ENCODE assay signal across 1 cellular context in the genomic region with DNA sequence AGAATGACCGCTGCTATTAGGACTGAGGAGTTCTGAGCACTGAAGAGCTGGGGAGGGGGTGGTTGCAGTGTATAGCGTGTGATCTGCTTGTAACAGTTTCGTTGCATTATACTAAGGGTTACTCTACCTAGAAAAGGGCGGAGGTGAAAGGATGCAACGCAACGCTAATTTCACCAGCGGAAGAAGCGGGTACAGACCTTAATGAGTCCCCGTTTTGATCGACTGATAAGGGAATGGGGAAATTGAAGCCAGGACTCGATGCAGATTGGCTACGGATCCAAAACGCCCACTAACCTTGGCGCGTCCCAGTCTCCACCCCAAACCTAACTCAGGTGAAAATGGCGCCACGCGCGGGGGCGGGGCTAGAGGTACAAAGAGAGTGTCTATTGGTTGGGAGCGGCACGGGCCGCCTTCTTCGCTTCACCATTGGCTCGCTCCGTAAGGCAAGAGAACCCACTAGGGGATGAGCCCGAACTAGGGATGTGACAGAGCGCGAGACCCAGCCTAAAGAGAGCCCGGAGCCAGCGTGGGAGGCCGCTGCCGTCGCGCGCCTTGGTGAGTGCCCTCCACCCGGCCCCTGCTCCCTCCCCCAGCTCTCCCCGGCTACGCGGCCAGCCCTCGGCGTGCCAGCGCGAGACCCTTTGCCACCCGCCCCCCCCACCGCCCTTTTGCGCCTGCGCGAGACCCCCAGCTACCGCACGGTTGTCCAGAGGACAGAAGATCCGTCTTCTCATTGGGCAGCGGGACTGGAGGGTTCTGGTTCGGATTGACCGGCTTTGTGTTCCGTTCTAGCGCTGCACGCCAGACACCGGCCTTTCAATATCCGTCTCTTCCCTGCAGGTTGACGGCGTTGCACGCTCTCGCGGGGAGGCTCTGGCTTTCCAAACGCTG.
TF ChIP-seq lines count a peak whose summit lies in the region.

A gene (plus strand): TSS at position 456 of the 891 bp plus-strand sequence. CDS start 1,964 bp downstream, outside the sequence.

TF ChIP-seq in HEK293, 187 proteins besides CTCF, POLR2A, EP300 and RAD21 (continued from another document):
- TF ChIP-seq, protein P1, sequence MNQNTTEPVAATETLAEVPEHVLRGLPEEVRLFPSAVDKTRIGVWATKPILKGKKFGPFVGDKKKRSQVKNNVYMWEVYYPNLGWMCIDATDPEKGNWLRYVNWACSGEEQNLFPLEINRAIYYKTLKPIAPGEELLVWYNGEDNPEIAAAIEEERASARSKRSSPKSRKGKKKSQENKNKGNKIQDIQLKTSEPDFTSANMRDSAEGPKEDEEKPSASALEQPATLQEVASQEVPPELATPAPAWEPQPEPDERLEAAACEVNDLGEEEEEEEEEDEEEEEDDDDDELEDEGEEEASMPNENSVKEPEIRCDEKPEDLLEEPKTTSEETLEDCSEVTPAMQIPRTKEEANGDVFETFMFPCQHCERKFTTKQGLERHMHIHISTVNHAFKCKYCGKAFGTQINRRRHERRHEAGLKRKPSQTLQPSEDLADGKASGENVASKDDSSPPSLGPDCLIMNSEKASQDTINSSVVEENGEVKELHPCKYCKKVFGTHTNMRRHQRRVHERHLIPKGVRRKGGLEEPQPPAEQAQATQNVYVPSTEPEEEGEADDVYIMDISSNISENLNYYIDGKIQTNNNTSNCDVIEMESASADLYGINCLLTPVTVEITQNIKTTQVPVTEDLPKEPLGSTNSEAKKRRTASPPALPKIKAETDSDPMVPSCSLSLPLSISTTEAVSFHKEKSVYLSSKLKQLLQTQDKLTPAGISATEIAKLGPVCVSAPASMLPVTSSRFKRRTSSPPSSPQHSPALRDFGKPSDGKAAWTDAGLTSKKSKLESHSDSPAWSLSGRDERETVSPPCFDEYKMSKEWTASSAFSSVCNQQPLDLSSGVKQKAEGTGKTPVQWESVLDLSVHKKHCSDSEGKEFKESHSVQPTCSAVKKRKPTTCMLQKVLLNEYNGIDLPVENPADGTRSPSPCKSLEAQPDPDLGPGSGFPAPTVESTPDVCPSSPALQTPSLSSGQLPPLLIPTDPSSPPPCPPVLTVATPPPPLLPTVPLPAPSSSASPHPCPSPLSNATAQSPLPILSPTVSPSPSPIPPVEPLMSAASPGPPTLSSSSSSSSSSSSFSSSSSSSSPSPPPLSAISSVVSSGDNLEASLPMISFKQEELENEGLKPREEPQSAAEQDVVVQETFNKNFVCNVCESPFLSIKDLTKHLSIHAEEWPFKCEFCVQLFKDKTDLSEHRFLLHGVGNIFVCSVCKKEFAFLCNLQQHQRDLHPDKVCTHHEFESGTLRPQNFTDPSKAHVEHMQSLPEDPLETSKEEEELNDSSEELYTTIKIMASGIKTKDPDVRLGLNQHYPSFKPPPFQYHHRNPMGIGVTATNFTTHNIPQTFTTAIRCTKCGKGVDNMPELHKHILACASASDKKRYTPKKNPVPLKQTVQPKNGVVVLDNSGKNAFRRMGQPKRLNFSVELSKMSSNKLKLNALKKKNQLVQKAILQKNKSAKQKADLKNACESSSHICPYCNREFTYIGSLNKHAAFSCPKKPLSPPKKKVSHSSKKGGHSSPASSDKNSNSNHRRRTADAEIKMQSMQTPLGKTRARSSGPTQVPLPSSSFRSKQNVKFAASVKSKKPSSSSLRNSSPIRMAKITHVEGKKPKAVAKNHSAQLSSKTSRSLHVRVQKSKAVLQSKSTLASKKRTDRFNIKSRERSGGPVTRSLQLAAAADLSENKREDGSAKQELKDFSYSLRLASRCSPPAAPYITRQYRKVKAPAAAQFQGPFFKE (tag by site-specific recombination; IDR thresholded peaks at IDR 0.05; ENCODE audit: borderline replicate concordance): no peak
- TF ChIP-seq, protein P2, sequence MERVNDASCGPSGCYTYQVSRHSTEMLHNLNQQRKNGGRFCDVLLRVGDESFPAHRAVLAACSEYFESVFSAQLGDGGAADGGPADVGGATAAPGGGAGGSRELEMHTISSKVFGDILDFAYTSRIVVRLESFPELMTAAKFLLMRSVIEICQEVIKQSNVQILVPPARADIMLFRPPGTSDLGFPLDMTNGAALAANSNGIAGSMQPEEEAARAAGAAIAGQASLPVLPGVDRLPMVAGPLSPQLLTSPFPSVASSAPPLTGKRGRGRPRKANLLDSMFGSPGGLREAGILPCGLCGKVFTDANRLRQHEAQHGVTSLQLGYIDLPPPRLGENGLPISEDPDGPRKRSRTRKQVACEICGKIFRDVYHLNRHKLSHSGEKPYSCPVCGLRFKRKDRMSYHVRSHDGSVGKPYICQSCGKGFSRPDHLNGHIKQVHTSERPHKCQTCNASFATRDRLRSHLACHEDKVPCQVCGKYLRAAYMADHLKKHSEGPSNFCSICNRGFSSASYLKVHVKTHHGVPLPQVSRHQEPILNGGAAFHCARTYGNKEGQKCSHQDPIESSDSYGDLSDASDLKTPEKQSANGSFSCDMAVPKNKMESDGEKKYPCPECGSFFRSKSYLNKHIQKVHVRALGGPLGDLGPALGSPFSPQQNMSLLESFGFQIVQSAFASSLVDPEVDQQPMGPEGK (tag by site-specific recombination; IDR thresholded peaks at IDR 0.05): peak; percentile 39
- TF ChIP-seq ZNF19 (tag by site-specific recombination; IDR thresholded peaks at IDR 0.05; ENCODE audit: low read depth) (no peak), ZBTB8A (tag by site-specific recombination; IDR thresholded peaks at IDR 0.05) (peak; percentile 60; the same call in 1 of the 2 replicates), EGR2 (tag by site-specific recombination; IDR thresholded peaks at IDR 0.05; ENCODE audit: low read depth) (peak; percentile 55; the same call in 1 of the 2 replicates), ZNF571 (tag by site-specific recombination; IDR thresholded peaks at IDR 0.05) (no peak), ZNF561 (tag by site-specific recombination; IDR thresholded peaks at IDR 0.05; ENCODE audit: borderline replicate concordance) (peak; percentile 43; the same call in 1 of the 2 replicates), ZNF549 (tag by site-specific recombination; IDR thresholded peaks at IDR 0.05) (no peak), ZFHX2 (tag by site-specific recombination; conservative IDR thresholded peaks at IDR 0.05) (peak; percentile 69), ZNF184 (tag by site-specific recombination; IDR thresholded peaks at IDR 0.05) (0 out of 2 replicates have a peak, but pooled peaks have one; percentile 28), ZBTB17 (tag by site-specific recombination; IDR thresholded peaks at IDR 0.05) (peak; percentile 63), PRDM1 (tag by site-specific recombination; IDR thresholded peaks at IDR 0.05) (peak; percentile 82), KLF9 (tag by site-specific recombination; IDR thresholded peaks at IDR 0.05; ENCODE audit: low read depth) (peak; percentile 19; the same call in 1 of the 2 replicates), KLF16 (tag by site-specific recombination; IDR thresholded peaks at IDR 0.05) (0 out of 2 replicates have a peak, but pooled peaks have one; percentile 51), ZNF169 (tag by site-specific recombination; IDR thresholded peaks at IDR 0.05) (no peak)
- TF ChIP-seq, protein P3, sequence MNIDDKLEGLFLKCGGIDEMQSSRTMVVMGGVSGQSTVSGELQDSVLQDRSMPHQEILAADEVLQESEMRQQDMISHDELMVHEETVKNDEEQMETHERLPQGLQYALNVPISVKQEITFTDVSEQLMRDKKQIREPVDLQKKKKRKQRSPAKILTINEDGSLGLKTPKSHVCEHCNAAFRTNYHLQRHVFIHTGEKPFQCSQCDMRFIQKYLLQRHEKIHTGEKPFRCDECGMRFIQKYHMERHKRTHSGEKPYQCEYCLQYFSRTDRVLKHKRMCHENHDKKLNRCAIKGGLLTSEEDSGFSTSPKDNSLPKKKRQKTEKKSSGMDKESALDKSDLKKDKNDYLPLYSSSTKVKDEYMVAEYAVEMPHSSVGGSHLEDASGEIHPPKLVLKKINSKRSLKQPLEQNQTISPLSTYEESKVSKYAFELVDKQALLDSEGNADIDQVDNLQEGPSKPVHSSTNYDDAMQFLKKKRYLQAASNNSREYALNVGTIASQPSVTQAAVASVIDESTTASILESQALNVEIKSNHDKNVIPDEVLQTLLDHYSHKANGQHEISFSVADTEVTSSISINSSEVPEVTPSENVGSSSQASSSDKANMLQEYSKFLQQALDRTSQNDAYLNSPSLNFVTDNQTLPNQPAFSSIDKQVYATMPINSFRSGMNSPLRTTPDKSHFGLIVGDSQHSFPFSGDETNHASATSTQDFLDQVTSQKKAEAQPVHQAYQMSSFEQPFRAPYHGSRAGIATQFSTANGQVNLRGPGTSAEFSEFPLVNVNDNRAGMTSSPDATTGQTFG (tag by site-specific recombination; IDR thresholded peaks at IDR 0.05; ENCODE audit: borderline replicate concordance): no peak
- TF ChIP-seq, protein P4, sequence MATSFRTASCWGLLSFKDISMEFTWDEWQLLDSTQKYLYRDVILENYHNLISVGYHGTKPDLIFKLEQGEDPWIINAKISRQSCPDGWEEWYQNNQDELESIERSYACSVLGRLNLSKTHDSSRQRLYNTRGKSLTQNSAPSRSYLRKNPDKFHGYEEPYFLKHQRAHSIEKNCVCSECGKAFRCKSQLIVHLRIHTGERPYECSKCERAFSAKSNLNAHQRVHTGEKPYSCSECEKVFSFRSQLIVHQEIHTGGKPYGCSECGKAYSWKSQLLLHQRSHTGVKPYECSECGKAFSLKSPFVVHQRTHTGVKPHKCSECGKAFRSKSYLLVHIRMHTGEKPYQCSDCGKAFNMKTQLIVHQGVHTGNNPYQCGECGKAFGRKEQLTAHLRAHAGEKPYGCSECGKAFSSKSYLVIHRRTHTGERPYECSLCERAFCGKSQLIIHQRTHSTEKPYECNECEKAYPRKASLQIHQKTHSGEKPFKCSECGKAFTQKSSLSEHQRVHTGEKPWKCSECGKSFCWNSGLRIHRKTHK (tag by site-specific recombination; IDR thresholded peaks at IDR 0.05): no peak
- TF ChIP-seq, protein P5, sequence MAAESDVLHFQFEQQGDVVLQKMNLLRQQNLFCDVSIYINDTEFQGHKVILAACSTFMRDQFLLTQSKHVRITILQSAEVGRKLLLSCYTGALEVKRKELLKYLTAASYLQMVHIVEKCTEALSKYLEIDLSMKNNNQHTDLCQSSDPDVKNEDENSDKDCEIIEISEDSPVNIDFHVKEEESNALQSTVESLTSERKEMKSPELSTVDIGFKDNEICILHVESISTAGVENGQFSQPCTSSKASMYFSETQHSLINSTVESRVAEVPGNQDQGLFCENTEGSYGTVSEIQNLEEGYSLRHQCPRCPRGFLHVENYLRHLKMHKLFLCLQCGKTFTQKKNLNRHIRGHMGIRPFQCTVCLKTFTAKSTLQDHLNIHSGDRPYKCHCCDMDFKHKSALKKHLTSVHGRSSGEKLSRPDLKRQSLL (tag by site-specific recombination; IDR thresholded peaks at IDR 0.05): no peak
- TF ChIP-seq, protein P6, sequence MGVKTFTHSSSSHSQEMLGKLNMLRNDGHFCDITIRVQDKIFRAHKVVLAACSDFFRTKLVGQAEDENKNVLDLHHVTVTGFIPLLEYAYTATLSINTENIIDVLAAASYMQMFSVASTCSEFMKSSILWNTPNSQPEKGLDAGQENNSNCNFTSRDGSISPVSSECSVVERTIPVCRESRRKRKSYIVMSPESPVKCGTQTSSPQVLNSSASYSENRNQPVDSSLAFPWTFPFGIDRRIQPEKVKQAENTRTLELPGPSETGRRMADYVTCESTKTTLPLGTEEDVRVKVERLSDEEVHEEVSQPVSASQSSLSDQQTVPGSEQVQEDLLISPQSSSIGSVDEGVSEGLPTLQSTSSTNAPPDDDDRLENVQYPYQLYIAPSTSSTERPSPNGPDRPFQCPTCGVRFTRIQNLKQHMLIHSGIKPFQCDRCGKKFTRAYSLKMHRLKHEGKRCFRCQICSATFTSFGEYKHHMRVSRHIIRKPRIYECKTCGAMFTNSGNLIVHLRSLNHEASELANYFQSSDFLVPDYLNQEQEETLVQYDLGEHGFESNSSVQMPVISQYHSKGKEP (tag by site-specific recombination; IDR thresholded peaks at IDR 0.05): no peak; the same call in 1 of the 2 replicates
- TF ChIP-seq, protein P7, sequence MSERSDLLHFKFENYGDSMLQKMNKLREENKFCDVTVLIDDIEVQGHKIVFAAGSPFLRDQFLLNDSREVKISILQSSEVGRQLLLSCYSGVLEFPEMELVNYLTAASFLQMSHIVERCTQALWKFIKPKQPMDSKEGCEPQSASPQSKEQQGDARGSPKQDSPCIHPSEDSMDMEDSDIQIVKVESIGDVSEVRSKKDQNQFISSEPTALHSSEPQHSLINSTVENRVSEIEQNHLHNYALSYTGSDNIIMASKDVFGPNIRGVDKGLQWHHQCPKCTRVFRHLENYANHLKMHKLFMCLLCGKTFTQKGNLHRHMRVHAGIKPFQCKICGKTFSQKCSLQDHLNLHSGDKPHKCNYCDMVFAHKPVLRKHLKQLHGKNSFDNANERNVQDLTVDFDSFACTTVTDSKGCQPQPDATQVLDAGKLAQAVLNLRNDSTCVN (tag by site-specific recombination; optimal IDR thresholded peaks at IDR 0.05): peak; percentile 87
